In the genomic region with DNA sequence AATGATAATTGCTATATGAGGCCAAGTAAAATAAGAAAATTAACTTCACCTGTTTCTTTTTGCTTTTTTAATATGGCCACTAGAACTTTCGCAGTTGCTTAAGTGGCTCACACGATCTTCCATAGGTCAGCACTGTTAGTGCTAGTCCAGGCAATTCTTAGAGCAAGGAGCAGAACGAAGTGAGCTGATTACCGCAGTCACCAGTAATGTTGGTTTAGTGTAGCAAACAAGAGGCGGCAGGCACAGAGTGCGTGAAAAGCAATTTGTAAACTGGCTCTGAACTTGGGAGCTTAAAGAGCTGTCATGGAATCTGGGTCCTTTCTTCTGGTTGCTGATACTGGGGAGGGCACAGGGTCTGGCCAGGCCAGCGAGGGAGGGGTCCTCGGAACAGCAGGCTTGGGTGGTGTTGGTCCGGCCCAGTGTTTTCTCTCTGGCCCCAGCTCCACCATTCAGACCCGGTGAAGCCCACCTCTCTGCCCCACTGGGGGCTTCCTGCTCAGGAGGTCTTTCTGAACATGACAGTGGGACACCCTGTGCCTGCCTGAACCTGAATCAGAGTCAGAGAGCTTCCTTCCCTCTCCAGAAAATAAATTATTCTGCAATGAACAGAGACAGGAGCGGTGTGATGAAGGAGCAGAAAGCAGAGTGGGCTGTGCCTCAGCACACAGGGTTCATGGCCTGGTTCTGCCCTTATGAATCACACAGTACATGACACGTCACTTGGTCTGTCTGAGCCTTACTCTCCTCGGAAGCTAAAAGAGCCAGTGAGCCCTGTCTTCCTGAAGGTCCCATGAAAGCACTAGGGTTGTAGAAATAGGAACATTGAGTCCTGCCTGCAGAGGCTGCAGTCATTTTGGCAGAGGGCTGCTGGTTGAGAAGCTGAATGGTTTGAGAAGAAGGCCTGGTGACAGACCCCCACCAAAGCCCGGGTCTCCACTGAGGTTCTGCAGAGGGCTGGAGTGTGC, we compare ENCODE assay signal across 12 cellular contexts. TPM values are rescaled to one million over a fixed set of nuclear protein-coding genes. Genes with fewer than 3 reads are reported as not detected.
A peak's percentile ranks its signal among the peaks of the same experiment; 100 is the strongest.
DNase-seq lines count a peak whose midpoint lies in the region; ATAC-seq and TF ChIP-seq lines count a peak whose summit lies in the region.
"Had no signal": no experiment of that assay in that cellular context is flagged by ENCODE, and none has a peak within 500 bp of the region (broad histone marks: within the 10 kb centered on the region; RNA-seq: fewer than 3 reads in every experiment).

No MANE protein-coding gene starts in this region.

- peaks cover 28 to 90% (median 73%) of the 10 kb centered on the region in 5 donors for H3K36me3 Mint-ChIP-seq in naive thymus-derived CD4-positive, alpha-beta T cell

- H2AFZ ChIP-seq in PC-3 (ENCODE audit: low read length): no peak overlapping the region

- no peaks in the 10 kb centered on the region for H3K9me2 ChIP-seq in PC-3 (replicated peaks; ENCODE audit: low read length)

- H3K36me3 ChIP-seq in PC-3 (ENCODE audit: low read depth, low read length) (peaks cover 95% of the 10 kb centered on the region), esophagus muscularis mucosa (peaks cover 78 to 98% (median 96%) of the 10 kb centered on the region in 4 donors)
- peaks cover 17 to 91% (median 43%) of the 10 kb centered on the region in 3 experiments for H3K36me3 ChIP-seq in naive thymus-derived CD4-positive, alpha-beta T cell (ENCODE audit: control insufficient read depth in 2 of 3, insufficient read depth in 3 of 3, low read length in 3 of 3)

- peaks cover 17% of the 10 kb centered on the region for H3F3A ChIP-seq in PC-3 (ENCODE audit: low read length, unreplicated experiment)

- BruUV-seq in PC-3 (replicated peaks; lab: Mats Ljungman, UMichigan): no TSS peak

- peak overlapping the region; percentile 20 for H3K4me2 ChIP-seq in PC-3 (ENCODE audit: low read length)

- CTCF ChIA-PET in PC-3 (lab: Charles Lee): no interaction called here
- CTCF ChIA-PET in naive thymus-derived CD4-positive, alpha-beta T cell (lab: Charles Lee): no interaction called here

- no peak overlapping the region for H3K9ac ChIP-seq in PC-3 (ENCODE audit: low read length)

- H3K27ac ChIP-seq in PC-3 (ENCODE audit: low read length) (peak overlapping the region; percentile 39), esophagus muscularis mucosa (replicated peaks in 1 of 4) (peak overlapping the region; percentile 51 to 80 (median 68))
- no peak overlapping the region for H3K27ac ChIP-seq in naive thymus-derived CD4-positive, alpha-beta T cell (ENCODE audit: low read depth, low read length)

- WGBS in esophagus muscularis mucosa: 87% methylated on average over 12 of the region's 14 CpGs

- H3K79me2 ChIP-seq in PC-3 (ENCODE audit: low read length): peaks cover 53% of the 10 kb centered on the region

- H3K27me3 ChIP-seq in PC-3 (ENCODE audit: low read length): no peaks in the 10 kb centered on the region
- H3K27me3 ChIP-seq in esophagus muscularis mucosa: no peaks in the 10 kb centered on the region
- no peaks in the 10 kb centered on the region for H3K27me3 ChIP-seq in naive thymus-derived CD4-positive, alpha-beta T cell (ENCODE audit: control insufficient read depth in 2 of 2, insufficient read depth in 2 of 2, low read length in 2 of 2)

- TF ChIP-seq EP300 in esophagus muscularis mucosa (IDR thresholded peaks at IDR 0.05): no peak

- H3K27me3 Mint-ChIP-seq in naive thymus-derived CD4-positive, alpha-beta T cell: no peaks in the 10 kb centered on the region
- H3K27me3 Mint-ChIP-seq: activated naive CD8-positive, alpha-beta T cell treated with anti-CD3 and anti-CD28 coated beads, Interleukin-2, amount 10 ng/mL, durations not matched to agents 7 days and 5 days had no signal

- H3K4me3 Mint-ChIP-seq in naive thymus-derived CD4-positive, alpha-beta T cell: no peak overlapping the region
- H3K4me3 Mint-ChIP-seq: activated naive CD8-positive, alpha-beta T cell treated with anti-CD3 and anti-CD28 coated beads, Interleukin-2, amount 10 ng/mL, durations not matched to agents 7 days and 5 days had no signal

- H3K4me3 ChIP-seq in PC-3 (ENCODE audit: low read length): no peak overlapping the region
- no peak overlapping the region for H3K4me3 ChIP-seq in esophagus muscularis mucosa
- H3K4me3 ChIP-seq in naive thymus-derived CD4-positive, alpha-beta T cell (ENCODE audit: low read length): no peak overlapping the region

- H3K4me1 Mint-ChIP-seq in naive thymus-derived CD4-positive, alpha-beta T cell: no peaks in the 10 kb centered on the region
- H3K4me1 Mint-ChIP-seq: activated naive CD8-positive, alpha-beta T cell treated with anti-CD3 and anti-CD28 coated beads, Interleukin-2, amount 10 ng/mL, durations not matched to agents 7 days and 5 days had no signal

- peak overlapping the region in 1 of 9 donors; percentile 14 for H3K27ac Mint-ChIP-seq in naive thymus-derived CD4-positive, alpha-beta T cell
- H3K27ac Mint-ChIP-seq: activated naive CD8-positive, alpha-beta T cell treated with anti-CD3 and anti-CD28 coated beads, Interleukin-2, amount 10 ng/mL, durations not matched to agents 7 days and 5 days had no signal

- no peak for TF ChIP-seq CTCF in PC-3 (conservative IDR thresholded peaks at IDR 0.05; ENCODE audit: low read depth, low read length)
- no peak for TF ChIP-seq CTCF in esophagus muscularis mucosa (IDR thresholded peaks at IDR 0.05)

- POLR2A ChIA-PET in PC-3 (lab: Charles Lee; ENCODE audit: unreplicated experiment): interaction anchor here (0.6 kb wide), 2 partner anchors 10 to 100 kb away, joined by 3 to 4 read pairs; no protein-coding TSS in a partner anchor
- POLR2A ChIA-PET in naive thymus-derived CD4-positive, alpha-beta T cell (lab: Charles Lee): interaction anchor here (0.5 kb wide), 1 partner anchor 10 kb away, joined by 3 read pairs; no protein-coding TSS in a partner anchor

- TF ChIP-seq POLR2A in esophagus muscularis mucosa (IDR thresholded peaks at IDR 0.05; ENCODE audit: low read depth): no peak

- DNase-seq in A172 (ENCODE audit: low spot score) (peak; percentile 76), PC-3 (peak; percentile 69), esophagus muscularis mucosa (ENCODE audit: extremely low spot score) (no peak), NCI-H1930 (lab: John Stamatoyannopoulos, UW) (no peak)
- no peak for DNase-seq in naive thymus-derived CD4-positive, alpha-beta T cell
- DNase-seq in activated CD8-positive, alpha-beta memory T cell treated with anti-CD3 and anti-CD28 coated beads for 24 hours: no peak
- DNase-seq: activated CD4-positive, CD25-positive, alpha-beta regulatory T cell; activated naive CD8-positive, alpha-beta T cell treated with anti-CD3 and anti-CD28 coated beads, Interleukin-2, amount 10 ng/mL, durations not matched to agents 7 days and 5 days; OCI-M1; stimulated activated CD4-positive, alpha-beta T cell treated with anti-CD3 and anti-CD28 coated beads, Interleukin-4, amount 100 ng/mL, for 24 hours had no signal

- H3K9me3 Mint-ChIP-seq in naive thymus-derived CD4-positive, alpha-beta T cell: peaks cover 0 to 4% (median 0%) of the 10 kb centered on the region in 11 donors
- H3K9me3 Mint-ChIP-seq: activated naive CD8-positive, alpha-beta T cell treated with anti-CD3 and anti-CD28 coated beads, Interleukin-2, amount 10 ng/mL, durations not matched to agents 7 days and 5 days had no signal

- peaks cover 18% of the 10 kb centered on the region; the same call in 1 of the 2 replicates for H4K20me1 ChIP-seq in PC-3 (ENCODE audit: low read length)

- ATAC-seq in PC-3 (peak; percentile 32), HG02970 (IDR thresholded peaks at IDR 0.05; ENCODE audit: low FRiP score, unreplicated experiment) (no peak), HG03469 (IDR thresholded peaks at IDR 0.05; ENCODE audit: unreplicated experiment) (no peak)
- ATAC-seq in naive thymus-derived CD4-positive, alpha-beta T cell: peak; percentile 63

- H3K9me3 ChIP-seq in PC-3 (ENCODE audit: low read length) (no peaks in the 10 kb centered on the region), esophagus muscularis mucosa (no peaks in the 10 kb centered on the region)
- no peaks in the 10 kb centered on the region for H3K9me3 ChIP-seq in naive thymus-derived CD4-positive, alpha-beta T cell (ENCODE audit: control insufficient read depth in 2 of 3, low read length in 3 of 3)

- H3K4me1 ChIP-seq in PC-3 (ENCODE audit: insufficient read depth, low read length) (peaks cover 77% of the 10 kb centered on the region), esophagus muscularis mucosa (peaks cover 37 to 57% (median 51%) of the 10 kb centered on the region in 4 donors)
- H3K4me1 ChIP-seq in naive thymus-derived CD4-positive, alpha-beta T cell (ENCODE audit: control insufficient read depth in 2 of 2, insufficient read depth in 2 of 2, low read length in 2 of 2): no peaks in the 10 kb centered on the region

- intact Hi-C loops in PC-3 (cut with micrococcal nuclease) (no loop called here), esophagus muscularis mucosa (cut with DNase I) (no loop called here)
- intact Hi-C loops in naive thymus-derived CD4-positive, alpha-beta T cell (cut with micrococcal nuclease): no loop called here

RNA-seq across cellular contexts. Expression of gene ETS2, which starts 11.9 kb away (rescaled TPM):
- 15.9 and 21.7 TPM in 2 replicates for total RNA-seq in A172 (2014; rRNA removed; shearing (Covaris generic))
- total RNA-seq in PC-3 (2014; rRNA removed) (127 and 146 TPM in 2 replicates), esophagus muscularis mucosa (100 to 1,000 TPM in 1 of 4 donors, 10 to 100 TPM in 3; 31.1 to 175 (median 63.8) TPM)
- total RNA-seq in naive thymus-derived CD4-positive, alpha-beta T cell: 10 to 100 TPM; 15.6 to 61.1 (median 20.9) TPM
- 1 to 10 TPM; 3.4 to 9.7 TPM for polyA plus RNA-seq in naive thymus-derived CD4-positive, alpha-beta T cell

Comparison
In these comparisons a context has a peak if more than half of its experiments do, and no peak if none do; other contexts are left out.
1. DNase-seq: peak in A172 (single experiment) and PC-3 (single experiment); none in esophagus muscularis mucosa (single experiment), naive thymus-derived CD4-positive, alpha-beta T cell (0 of 9), NCI-H1930 (0 of 2) and activated CD8-positive, alpha-beta memory T cell treated with anti-CD3 and anti-CD28 coated beads for 24 hours (single experiment).
2. ATAC-seq: peak in PC-3 (single experiment) and naive thymus-derived CD4-positive, alpha-beta T cell (single experiment); none in HG02970 (single experiment) and HG03469 (single experiment).